1 cellular context compared by ENCODE assay signal in genomic region chr4:81031389-81032173, GRCh38.
TF ChIP-seq lines count a peak whose summit lies in the region.

No MANE protein-coding gene starts in this region.

TF ChIP-seq in H1, 55 proteins besides CTCF, POLR2A, EP300 and RAD21 (continued from another document):
- peak; percentile 43 for TF ChIP-seq MAX (IDR thresholded peaks at IDR 0.05)
- TF ChIP-seq SUZ12 (IDR thresholded peaks at IDR 0.05; ENCODE audit: low read length): peak; percentile 66; the same call in 1 of the 2 replicates
TF ChIP-seq in H1: peak in this region for 5.
